1 cellular context compared by ENCODE assay signal in genomic region chr12:55923648-55924047, GRCh38.
TF ChIP-seq lines count a peak whose summit lies in the region.
"Not testable (repeated sequence)": the region's sequence is repeated elsewhere in the genome, so short reads cannot be mapped to it uniquely, and the experiment has no call there.

No MANE protein-coding gene starts in this region.

TF ChIP-seq in K562, 482 proteins besides CTCF, POLR2A, EP300 and RAD21:
- peak; percentile 16; the same call in 1 of the 2 replicates for TF ChIP-seq CEBPG (CRISPR knock-in tag; IDR thresholded peaks at IDR 0.05)
- not testable (repeated sequence) for TF ChIP-seq CEBPG (tag; conservative IDR thresholded peaks at IDR 0.05 in 1 of 2, IDR thresholded peaks at IDR 0.05 in 1 of 2)
- TF ChIP-seq, protein P1, sequence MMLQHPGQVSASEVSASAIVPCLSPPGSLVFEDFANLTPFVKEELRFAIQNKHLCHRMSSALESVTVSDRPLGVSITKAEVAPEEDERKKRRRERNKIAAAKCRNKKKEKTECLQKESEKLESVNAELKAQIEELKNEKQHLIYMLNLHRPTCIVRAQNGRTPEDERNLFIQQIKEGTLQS (IDR thresholded peaks at IDR 0.05) = peak; percentile 29; the same call in 1 of the 2 replicates
- TF ChIP-seq, protein P1 (CRISPR knock-in tag; conservative IDR thresholded peaks at IDR 0.05) = not testable (repeated sequence)
- TF ChIP-seq LCOR (CRISPR knock-in tag; IDR thresholded peaks at IDR 0.05) = 0 out of 2 replicates have a peak, but pooled peaks have one; percentile 19
- TF ChIP-seq ZBTB33 (CRISPR knock-in tag; IDR thresholded peaks at IDR 0.05) = peak; percentile 42; the same call in 1 of the 2 replicates
